In genomic region chr10:84829121-84829520, GRCh38 we compare ENCODE assay signal across 22 cellular contexts.
"Had no signal": no experiment of that assay in that cellular context is flagged by ENCODE, and none has a peak within 500 bp of the region (broad histone marks: within the 10 kb centered on the region; RNA-seq: fewer than 3 reads in every experiment).

No MANE protein-coding gene starts in this region.

- H3K36me3 ChIP-seq: heart left ventricle, neutrophil, right atrium auricular region, sigmoid colon, stomach, thoracic aorta, transverse colon had no signal

- H3K27ac ChIP-seq: coronary artery, heart left ventricle, neutrophil, right atrium auricular region, sigmoid colon, skin epidermis, stomach, thoracic aorta, transverse colon had no signal

- H3K9me3 ChIP-seq: heart left ventricle, neutrophil, right atrium auricular region, sigmoid colon, stomach, thoracic aorta, transverse colon had no signal

- H3K4me3 ChIP-seq: coronary artery, heart left ventricle, lung, right atrium auricular region, sigmoid colon, skin epidermis, stomach, thoracic aorta, transverse colon had no signal

- H3K4me1 Mint-ChIP-seq: naive thymus-derived CD8-positive, alpha-beta T cell had no signal

- H3K9me3 Mint-ChIP-seq: naive thymus-derived CD8-positive, alpha-beta T cell had no signal

- FAIRE-seq: urothelium cell line had no signal

- H3K27me3 ChIP-seq: neutrophil, right atrium auricular region, sigmoid colon, stomach, transverse colon had no signal

- H3K4me1 ChIP-seq: stomach, transverse colon had no signal

- DNase-seq: effector CD8-positive, alpha-beta T cell; foreskin melanocyte; heart left ventricle; hippocampal formation; left colon; left ventricle myocardium superior; naive thymus-derived CD8-positive, alpha-beta T cell; posterior cingulate gyrus; sigmoid colon; stimulated activated CD4-positive, alpha-beta T cell treated with anti-CD3 and anti-CD28 coated beads, Interleukin-2, amount 100 ng/mL, for 24 hours; stimulated activated CD4-positive, alpha-beta T cell treated with anti-CD3 and anti-CD28 coated beads, Interleukin-4, amount 100 ng/mL, for 4 hours; stimulated activated naive CD4-positive, alpha-beta T cell; stomach; substantia nigra; transverse colon had no signal

- ATAC-seq: heart left ventricle; left colon; left ventricle myocardium superior; naive thymus-derived CD8-positive, alpha-beta T cell had no signal

- H3K36me3 Mint-ChIP-seq: naive thymus-derived CD8-positive, alpha-beta T cell had no signal

- H3K4me3 Mint-ChIP-seq: naive thymus-derived CD8-positive, alpha-beta T cell had no signal

- H3K27ac Mint-ChIP-seq: naive thymus-derived CD8-positive, alpha-beta T cell had no signal
